Comparison of ENCODE assay signal across 20 cellular contexts in the genomic region with DNA sequence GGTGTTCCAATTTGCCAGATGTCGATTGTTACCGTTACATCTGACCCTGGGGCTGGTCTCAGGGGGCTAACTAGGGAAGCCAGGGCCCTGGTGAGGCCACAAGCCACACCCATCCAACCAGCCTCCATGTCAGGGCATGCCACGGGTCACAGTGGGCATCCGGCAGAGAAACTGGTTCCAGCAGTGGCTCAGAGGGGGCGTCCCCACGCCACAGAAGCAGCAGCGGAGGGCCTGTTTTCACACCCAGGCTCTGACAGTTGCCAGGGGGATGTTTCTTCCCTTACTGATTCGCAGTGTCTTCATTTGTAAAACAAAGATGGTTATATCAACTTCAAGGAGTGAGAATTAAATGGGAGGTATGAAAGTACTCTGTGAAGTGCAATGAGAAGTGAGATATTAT.
DNase-seq lines count a peak whose midpoint lies in the region; ATAC-seq and TF ChIP-seq lines count a peak whose summit lies in the region.
"Had no signal": no experiment of that assay in that cellular context is flagged by ENCODE, and none has a peak within 500 bp of the region (broad histone marks: within the 10 kb centered on the region; RNA-seq: fewer than 3 reads in every experiment).

No MANE protein-coding gene starts in this region.

- H3K9me3 Mint-ChIP-seq in central memory CD8-positive, alpha-beta T cell, result peaks cover 7% of the 10 kb centered on the region

- intact Hi-C loops in left cardiac atrium (cut with DNase I) (no loop called here), heart left ventricle (cut with DNase I) (no loop called here)

- H3K27me3 ChIP-seq in BLaER1, result no peaks in the 10 kb centered on the region
- H3K27me3 ChIP-seq in H7 (ENCODE audit: control insufficient read depth, insufficient read depth, low read length), result no peaks in the 10 kb centered on the region
- H3K27me3 ChIP-seq in mesendoderm (ENCODE audit: insufficient read depth, low read length, poor library complexity), result no peaks in the 10 kb centered on the region
- H3K27me3 ChIP-seq in heart left ventricle, result no peaks in the 10 kb centered on the region
- no peaks in the 10 kb centered on the region for H3K27me3 ChIP-seq in trophoblast cell (ENCODE audit: insufficient read depth, low read length)

- H3K36me3 ChIP-seq in BLaER1 (no peaks in the 10 kb centered on the region), H7 (replicated peaks; ENCODE audit: control insufficient read depth, insufficient read depth, low read length) (no peaks in the 10 kb centered on the region), mesendoderm (ENCODE audit: control insufficient read depth, insufficient read depth, low read length) (no peaks in the 10 kb centered on the region), heart left ventricle (no peaks in the 10 kb centered on the region), trophoblast cell (ENCODE audit: control insufficient read depth in 1 of 2, insufficient read depth in 2 of 2, low read length in 2 of 2) (no peaks in the 10 kb centered on the region)

- no peak overlapping the region for H4K5ac ChIP-seq in mesendoderm (ENCODE audit: low read length)

- H3K79me2 ChIP-seq in mesendoderm (ENCODE audit: control insufficient read depth, insufficient read depth, low read length), result no peaks in the 10 kb centered on the region
- H3K79me2 ChIP-seq in trophoblast cell (ENCODE audit: control insufficient read depth, insufficient read depth, low read length, poor library complexity), result no peaks in the 10 kb centered on the region

- H4K8ac ChIP-seq in mesendoderm (ENCODE audit: low read depth, low read length) (no peak overlapping the region), trophoblast cell (ENCODE audit: low read depth, low read length) (no peak overlapping the region)

- H3K18ac ChIP-seq in mesendoderm (ENCODE audit: low read length) (no peak overlapping the region), trophoblast cell (ENCODE audit: low read length) (no peak overlapping the region)

- H3K4me3 ChIP-seq in BLaER1 (no peak overlapping the region), H7 (ENCODE audit: insufficient read depth, low read depth, low read length) (no peak overlapping the region), mesendoderm (ENCODE audit: low read length) (no peak overlapping the region), heart left ventricle (no peak overlapping the region), trophoblast cell (ENCODE audit: low read depth, low read length) (no peak overlapping the region)

- H3K14ac ChIP-seq in trophoblast cell (ENCODE audit: low read length), result no peak overlapping the region

- H3K4me1 ChIP-seq in BLaER1 (peaks cover 43% of the 10 kb centered on the region), mesendoderm (ENCODE audit: control insufficient read depth, low read depth, low read length) (no peaks in the 10 kb centered on the region), heart left ventricle (no peaks in the 10 kb centered on the region), trophoblast cell (ENCODE audit: control insufficient read depth in 1 of 2, insufficient read depth in 2 of 2, low read length in 2 of 2) (no peaks in the 10 kb centered on the region)

- H3K27me3 Mint-ChIP-seq in central memory CD8-positive, alpha-beta T cell, result peaks cover 25% of the 10 kb centered on the region

- peaks cover 2% of the 10 kb centered on the region for H3K36me3 Mint-ChIP-seq in central memory CD8-positive, alpha-beta T cell (ENCODE audit: insufficient read depth)

- ATAC-seq in central memory CD8-positive, alpha-beta T cell (replicated peaks; ENCODE audit: extremely low read depth, poor library complexity, severe bottlenecking), result peak; percentile 19
- ATAC-seq in left cardiac atrium (no peak), heart left ventricle (no peak)

- H3K27ac Mint-ChIP-seq in central memory CD8-positive, alpha-beta T cell (ENCODE audit: low read depth), result no peak overlapping the region
- H3K27ac Mint-ChIP-seq: CD4-positive, alpha-beta memory T cell had no signal

- no peak for TF ChIP-seq POLR2A in heart left ventricle (IDR thresholded peaks at IDR 0.05)

- no peak overlapping the region for H4K12ac ChIP-seq in trophoblast cell (ENCODE audit: low read depth, low read length)

- H4K91ac ChIP-seq in trophoblast cell (ENCODE audit: low read depth, low read length), result no peak overlapping the region

- H2AK5ac ChIP-seq in mesendoderm (ENCODE audit: low read length), result no peak overlapping the region
- H2AK5ac ChIP-seq in trophoblast cell (ENCODE audit: low read length), result no peak overlapping the region

- no peak overlapping the region for H2BK12ac ChIP-seq in trophoblast cell (ENCODE audit: low read length)

- DNase-seq in H7 (peak; percentile 67), mesendoderm (no peak), left cardiac atrium (no peak), heart left ventricle (no peak), trophoblast cell (no peak)
- no peak for DNase-seq in central memory CD8-positive, alpha-beta T cell (ENCODE audit: low spot score in 2 of 2)
- DNase-seq: C1 segment of cervical spinal cord; CD4-positive, alpha-beta memory T cell; COR-L47; GF-D8; Karpas-422; NCI-H1105; NCI-H1436 treated with DMSO at 0.1 percent for 48 hours; NCI-H187 treated with DMSO at 0.1 percent for 48 hours; NCI-H2171 treated with DMSO at 0.1 percent for 48 hours; NCI-H345; NCI-H524 treated with DMSO at 0.1 percent for 48 hours; NCI-H774; SK-N-SH had no signal

- H2BK120ac ChIP-seq in mesendoderm (ENCODE audit: low read depth, low read length) (no peak overlapping the region), trophoblast cell (ENCODE audit: insufficient read depth, low read length, poor library complexity) (no peak overlapping the region)

- WGBS in mesendoderm (ENCODE audit: extremely low coverage, insufficient coverage, low lambda C conversion rate), result no CpG with 5 or more reads among the region's 8 CpGs
- WGBS in heart left ventricle, 4 donors, result 78 to 92% (median 82%) methylated on average over 4 to 8 of the region's 8 CpGs
- no CpG with 5 or more reads among the region's 8 CpGs for WGBS in trophoblast cell (ENCODE audit: extremely low coverage, insufficient coverage, insufficient read length)

- H3K79me1 ChIP-seq in mesendoderm (ENCODE audit: low read length), result no peaks in the 10 kb centered on the region
- H3K79me1 ChIP-seq in trophoblast cell (ENCODE audit: low read length), result no peaks in the 10 kb centered on the region

- no peak overlapping the region for H3K23ac ChIP-seq in mesendoderm (ENCODE audit: low read length)
- H3K23ac ChIP-seq in trophoblast cell (ENCODE audit: low read length), result no peak overlapping the region

- TF ChIP-seq CTCF in heart left ventricle (IDR thresholded peaks at IDR 0.05), result no peak

- H3K4me1 Mint-ChIP-seq in central memory CD8-positive, alpha-beta T cell, result no peaks in the 10 kb centered on the region
- H3K4me1 Mint-ChIP-seq: CD4-positive, alpha-beta memory T cell had no signal

- no peaks in the 10 kb centered on the region for H4K20me1 ChIP-seq in BLaER1

- peak overlapping the region; percentile 24; the same call in 1 of the 2 replicates for H3K27ac ChIP-seq in BLaER1
- H3K27ac ChIP-seq in mesendoderm (ENCODE audit: low read depth, low read length), result peak overlapping the region; percentile 25
- no peak overlapping the region for H3K27ac ChIP-seq in heart left ventricle
- H3K27ac ChIP-seq in trophoblast cell (ENCODE audit: low read depth, low read length), result no peak overlapping the region

- no peak overlapping the region for H2BK5ac ChIP-seq in mesendoderm (ENCODE audit: low read length)
- H2BK5ac ChIP-seq in trophoblast cell (ENCODE audit: low read depth, low read length, poor library complexity), result no peak overlapping the region

- no peak overlapping the region for H3K56ac ChIP-seq in mesendoderm (ENCODE audit: low read length)

- no peak overlapping the region for H2BK15ac ChIP-seq in mesendoderm (replicated peaks; ENCODE audit: low read depth)

- no peak overlapping the region for H3K4ac ChIP-seq in mesendoderm (ENCODE audit: low read depth, low read length)
- no peak overlapping the region for H3K4ac ChIP-seq in trophoblast cell (ENCODE audit: low read depth, low read length)

- H2AFZ ChIP-seq in trophoblast cell (ENCODE audit: insufficient read depth, low read length, poor library complexity), result no peak overlapping the region

- H3K9ac ChIP-seq in BLaER1 (no peak overlapping the region), mesendoderm (ENCODE audit: low read length) (no peak overlapping the region), trophoblast cell (ENCODE audit: low read length) (no peak overlapping the region)
- H3K9ac ChIP-seq: SK-N-SH had no signal

- peak overlapping the region; percentile 62 for H3K4me2 ChIP-seq in BLaER1
- H3K4me2 ChIP-seq in mesendoderm (ENCODE audit: low read length), result no peak overlapping the region
- H3K4me2 ChIP-seq in trophoblast cell (ENCODE audit: low read length), result no peak overlapping the region

- H3K9me3 ChIP-seq in BLaER1, result peaks cover 6% of the 10 kb centered on the region
- peaks cover 0 to 6% (median 0%) of the 10 kb centered on the region in 12 donors for H3K9me3 ChIP-seq in heart left ventricle
- H3K9me3 ChIP-seq in trophoblast cell (ENCODE audit: insufficient read depth, low read depth, low read length), result peaks cover 3% of the 10 kb centered on the region
- H3K9me3 ChIP-seq: SK-N-SH had no signal

- H3K4me3 Mint-ChIP-seq in central memory CD8-positive, alpha-beta T cell, result no peak overlapping the region
- H3K4me3 Mint-ChIP-seq: CD4-positive, alpha-beta memory T cell had no signal

Comparison
In these comparisons a context has a peak if more than half of its experiments do, and no peak if none do; other contexts are left out.
1. H3K27ac ChIP-seq: peak in BLaER1 (single experiment) and mesendoderm (single experiment); none in heart left ventricle (0 of 12) and trophoblast cell (single experiment).